Comparison of ENCODE assay signal across 21 cellular contexts in the genomic region with DNA sequence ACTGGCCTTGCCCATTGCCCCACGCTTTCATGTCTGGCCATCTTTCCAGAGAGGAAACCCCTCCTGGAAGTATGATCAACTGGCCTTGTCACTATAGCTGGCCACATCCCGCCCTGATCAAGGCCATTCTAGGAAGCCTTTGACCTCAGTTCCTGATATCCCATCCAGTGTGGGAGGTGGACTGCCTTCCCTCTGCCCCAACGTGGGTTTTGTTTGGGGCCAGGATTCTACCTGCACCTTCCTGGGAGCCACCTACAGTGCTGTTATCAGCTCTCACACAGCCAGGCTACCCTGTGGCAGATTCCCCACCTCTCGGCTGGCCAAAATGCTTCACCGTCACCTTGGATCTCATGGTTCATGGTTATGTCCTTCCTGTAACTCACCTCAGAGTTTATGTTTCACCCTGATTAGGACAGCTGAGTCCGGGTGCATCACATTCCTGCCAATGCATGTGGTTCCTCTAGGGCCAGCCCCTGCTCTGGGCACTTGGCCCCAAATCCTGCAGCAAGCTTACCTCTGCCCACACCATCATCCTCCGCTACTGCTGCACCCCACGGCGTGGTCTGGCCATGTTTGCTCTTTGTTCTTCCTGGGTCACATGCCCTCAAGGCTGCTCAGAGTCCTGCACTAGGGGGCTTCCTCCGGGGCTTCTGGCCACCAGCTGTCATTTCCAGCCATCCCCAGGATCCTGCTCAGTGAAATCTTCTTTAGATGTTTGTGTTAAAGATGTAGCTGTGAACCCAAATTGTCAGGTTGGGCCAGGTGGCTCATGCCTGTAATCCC. TPM values are rescaled to one million over a fixed set of nuclear protein-coding genes. Genes with fewer than 3 reads are reported as not detected.
DNase-seq lines count a peak whose midpoint lies in the region; ATAC-seq, FAIRE-seq and TF ChIP-seq lines count a peak whose summit lies in the region.
"Had no signal": no experiment of that assay in that cellular context is flagged by ENCODE, and none has a peak within 500 bp of the region (broad histone marks: within the 10 kb centered on the region; RNA-seq: fewer than 3 reads in every experiment).

No MANE protein-coding gene starts in this region.

- TF ChIP-seq RAD21 in H1 (IDR thresholded peaks at IDR 0.05 in 1 of 2, conservative IDR thresholded peaks at IDR 0.05 in 1 of 2; ENCODE audit: low read depth in 2 of 2, low read length in 2 of 2) = no peak

- no peak overlapping the region for H2BK120ac ChIP-seq in H1 (replicated peaks; ENCODE audit: low read depth, low read length)

- no peak overlapping the region for H4K5ac ChIP-seq in H1 (ENCODE audit: insufficient read length, low read depth, low read length)

- POLR2A ChIA-PET in H1 (lab: Charles Lee; ENCODE audit: partially characterized antibody) = no interaction called here

- H3K4me2 ChIP-seq in H1 (ENCODE audit: insufficient read depth in 1 of 2, low read depth in 2 of 2, low read length in 2 of 2) = no peak overlapping the region
- H3K4me2 ChIP-seq: BLaER1 treated with 17β-estradiol and CSF1 and Interleukin-3, amounts not matched to agents 10 nM and 100 nM had no signal

- H4K91ac ChIP-seq in H1 (replicated peaks; ENCODE audit: insufficient read length, low read length) = peak overlapping the region; percentile 66

- H2AK5ac ChIP-seq in H1 (ENCODE audit: low read depth, low read length) = no peak overlapping the region

- DNase-seq in cardiac septum (ENCODE audit: low spot score) (peak; percentile 60), right cardiac atrium (no peak), H1 (ENCODE audit: low read depth in 1 of 2, low spot score in 2 of 2) (no peak), testis (peak; percentile 9), hepatic stellate cell (ENCODE audit: low spot score) (no peak), esophagus squamous epithelium (lab: John Stamatoyannopoulos, UW) (no peak), erythroblast (lab: John Stamatoyannopoulos, UW) (no peak)
- DNase-seq: CD4-positive, CD25-positive, alpha-beta regulatory T cell; CD8-positive, alpha-beta memory T cell; COR-L47; DMS 273 treated with DMSO at 0.1 percent for 48 hours; DMS53; DND-41; EL; GOT3; H9 had no signal

- no peaks in the 10 kb centered on the region for H3K79me2 ChIP-seq in H1 (ENCODE audit: control insufficient read depth in 1 of 2, insufficient read depth in 2 of 2, low read length in 2 of 2)

- no peak overlapping the region for H3K56ac ChIP-seq in H1 (replicated peaks; ENCODE audit: insufficient read length, low read depth, low read length)

- H2BK15ac ChIP-seq in H1 (ENCODE audit: low read length) = no peak overlapping the region

- no peak for FAIRE-seq in H1 (lab: Jason Lieb, UNC)
- FAIRE-seq: GM12878, HTR-8/SVneo had no signal

- no peaks in the 10 kb centered on the region for H4K20me1 ChIP-seq in H1 (replicated peaks in 1 of 2; ENCODE audit: control insufficient read depth in 1 of 2, insufficient read depth in 2 of 2, low read length in 2 of 2)
- H4K20me1 ChIP-seq: BLaER1 treated with 17β-estradiol and CSF1 and Interleukin-3, amounts not matched to agents 10 nM and 100 nM had no signal

- 84% methylated on average over 10 of the region's 10 CpGs for WGBS in right cardiac atrium
- 90% methylated on average over 10 of the region's 10 CpGs; no CpG with 5 or more reads in 1 of the 2 experiments for WGBS in H1 (ENCODE audit: extremely low coverage in 1 of 2, insufficient coverage in 1 of 2, insufficient read length in 1 of 2, insufficient replicate concordance in 2 of 2, low coverage in 1 of 2, low lambda C conversion rate in 2 of 2, missing lambda C conversion rate in 1 of 2), 2 experiments
- WGBS in testis, 2 donors = 68 to 86% methylated on average over 7 to 10 of the region's 10 CpGs
- 81 to 84% methylated on average over 8 to 9 of the region's 10 CpGs for WGBS in esophagus squamous epithelium, 2 donors

- TF ChIP-seq POLR2A in H1 (IDR thresholded peaks at IDR 0.05; ENCODE audit: control extremely low read depth in 1 of 2, low read depth in 2 of 2, low read length in 2 of 2) (no peak), testis (IDR thresholded peaks at IDR 0.05) (no peak), esophagus squamous epithelium (IDR thresholded peaks at IDR 0.05) (no peak), erythroblast (IDR thresholded peaks at IDR 0.05; ENCODE audit: low read length) (no peak)

- H3K9me3 ChIP-seq in right cardiac atrium (ENCODE audit: control insufficient read depth, low read length) = no peaks in the 10 kb centered on the region
- no peaks in the 10 kb centered on the region for H3K9me3 ChIP-seq in H1 (ENCODE audit: insufficient read depth in 2 of 2, low read depth in 1 of 2, low read length in 1 of 2)
- no peaks in the 10 kb centered on the region for H3K9me3 ChIP-seq in testis
- no peaks in the 10 kb centered on the region for H3K9me3 ChIP-seq in esophagus squamous epithelium

- H2BK12ac ChIP-seq in H1 (ENCODE audit: low read depth, low read length) = no peak overlapping the region

- no peak overlapping the region for H2BK5ac ChIP-seq in H1 (ENCODE audit: low read depth, low read length)

- no peaks in the 10 kb centered on the region for H3K23me2 ChIP-seq in H1 (ENCODE audit: low read depth, low read length)

- H2AFZ ChIP-seq in H1 (ENCODE audit: low read length) = no peak overlapping the region

- H3K18ac ChIP-seq in H1 (ENCODE audit: extremely low read depth, low read length) = no peak overlapping the region; the same call in 1 of the 2 replicates

- H3K27me3 ChIP-seq in right cardiac atrium (ENCODE audit: control insufficient read depth, insufficient read depth) (no peaks in the 10 kb centered on the region), H1 (replicated peaks in 1 of 4; ENCODE audit: control insufficient read depth in 3 of 4, extremely low read depth in 1 of 4, insufficient read depth in 3 of 4, low read length in 3 of 4) (peaks cover 0 to 3% (median 0%) of the 10 kb centered on the region in 4 experiments; a peak in 1 of 7 replicates), testis (no peaks in the 10 kb centered on the region), esophagus squamous epithelium (no peaks in the 10 kb centered on the region)
- H3K27me3 ChIP-seq: BLaER1 treated with 17β-estradiol and CSF1 and Interleukin-3, amounts not matched to agents 10 nM and 100 nM had no signal

- intact Hi-C loops in cardiac septum (cut with DNase I) = no loop called here
- intact Hi-C loops in right cardiac atrium (cut with DNase I) = no loop called here
- intact Hi-C loops in testis (cut with DNase I; ENCODE audit: low total_unique reads) = no loop called here
- intact Hi-C loops in esophagus squamous epithelium (cut with DNase I) = no loop called here

- no peak overlapping the region for H3K4ac ChIP-seq in H1 (replicated peaks; ENCODE audit: insufficient read length, low read depth, low read length)

- H3K36me3 ChIP-seq in H1 (ENCODE audit: control insufficient read depth in 2 of 4, insufficient read depth in 4 of 4, low read length in 3 of 4) (no peaks in the 10 kb centered on the region), testis (ENCODE audit: low read depth, missing control alignments) (no peaks in the 10 kb centered on the region), esophagus squamous epithelium (no peaks in the 10 kb centered on the region)
- H3K36me3 ChIP-seq: BLaER1 treated with 17β-estradiol and CSF1 and Interleukin-3, amounts not matched to agents 10 nM and 100 nM had no signal

- no peak overlapping the region for H3K23ac ChIP-seq in H1 (ENCODE audit: insufficient read length)

- TF ChIP-seq CTCF in H1 (IDR thresholded peaks at IDR 0.05; ENCODE audit: control extremely low read depth in 1 of 3, insufficient read depth in 1 of 3, low read depth in 1 of 3, low read length in 3 of 3) (no peak), testis (IDR thresholded peaks at IDR 0.05) (no peak), esophagus squamous epithelium (IDR thresholded peaks at IDR 0.05) (no peak)

- H3K4me3 ChIP-seq in right cardiac atrium (ENCODE audit: low read length) (no peak overlapping the region), H1 (ENCODE audit: extremely low read depth in 1 of 4, insufficient read depth in 2 of 4, low read depth in 3 of 4, low read length in 4 of 4) (no peak overlapping the region), testis (no peak overlapping the region), esophagus squamous epithelium (no peak overlapping the region)
- H3K4me3 ChIP-seq: BLaER1 treated with 17β-estradiol and CSF1 and Interleukin-3, amounts not matched to agents 10 nM and 100 nM; GM12878 had no signal

- no peaks in the 10 kb centered on the region for H3K79me1 ChIP-seq in H1 (ENCODE audit: low read depth, low read length)

- no peak overlapping the region; the same call in 1 of the 2 replicates for H4K8ac ChIP-seq in H1 (ENCODE audit: extremely low read depth, insufficient read depth, low read length)

- H3K4me1 ChIP-seq in right cardiac atrium (ENCODE audit: control insufficient read depth, insufficient read depth, low read length) (no peaks in the 10 kb centered on the region), H1 (replicated peaks in 1 of 4; ENCODE audit: control insufficient read depth in 3 of 4, insufficient read depth in 4 of 4, low read length in 3 of 4) (peaks cover 0 to 7% (median 4%) of the 10 kb centered on the region in 4 experiments; a peak in 3 of 7 replicates), testis (no peaks in the 10 kb centered on the region), esophagus squamous epithelium (peaks cover 0 to 7% (median 0%) of the 10 kb centered on the region in 3 donors)
- H3K4me1 ChIP-seq: BLaER1 treated with 17β-estradiol and CSF1 and Interleukin-3, amounts not matched to agents 10 nM and 100 nM had no signal

- H2BK20ac ChIP-seq in H1 (ENCODE audit: low read length) = no peak overlapping the region

- no peak overlapping the region for H3K14ac ChIP-seq in H1 (ENCODE audit: insufficient read length)

- no peak for ATAC-seq in right cardiac atrium
- ATAC-seq: GM12878 had no signal

- H3K9ac ChIP-seq in H1 (replicated peaks in 1 of 4; ENCODE audit: extremely low read depth in 1 of 4, low read depth in 3 of 4, low read length in 3 of 4) = no peak overlapping the region
- H3K9ac ChIP-seq: BLaER1 treated with 17β-estradiol and CSF1 and Interleukin-3, amounts not matched to agents 10 nM and 100 nM had no signal

- H3K27ac ChIP-seq in right cardiac atrium (ENCODE audit: low read length) (no peak overlapping the region), H1 (ENCODE audit: low read depth, low read length) (no peak overlapping the region), testis (no peak overlapping the region), esophagus squamous epithelium (no peak overlapping the region)
- H3K27ac ChIP-seq: BLaER1 treated with 17β-estradiol and CSF1 and Interleukin-3, amounts not matched to agents 10 nM and 100 nM had no signal

- no peak for TF ChIP-seq EP300 in H1 (IDR thresholded peaks at IDR 0.05; ENCODE audit: borderline replicate concordance in 1 of 2, low read depth in 2 of 2, low read length in 2 of 2)

- CTCF ChIA-PET in H1 (lab: Charles Lee; ENCODE audit: partially characterized antibody) = interaction anchor here (1.0 kb wide), 1 partner anchor 23 kb away, joined by 3 read pairs; no protein-coding TSS in a partner anchor

RNA-seq across cellular contexts. Expression of a gene that starts 24.2 kb away (rescaled TPM):
- total RNA-seq in cardiac septum (9.9 TPM), right cardiac atrium (10 to 100 TPM; 37.2 to 51.6 (median 38.3) TPM), testis (1 to 10 TPM; 4.5 to 7.2 TPM), esophagus squamous epithelium (10 to 100 TPM in 1 of 4 donors, 1 to 10 TPM in 3; 1.3 to 14.3 (median 6.8) TPM)
- polyA plus RNA-seq in right cardiac atrium (24.9 TPM), H1 (2011; rRNA removed) (3.7 and 4.9 TPM in 2 replicates), testis (ENCODE audit: insufficient read depth, low read depth, low replicate concordance) (7.0 TPM)
- total RNA-seq in H1 (2021; fragmentation: NEBNext Ultra II Directional; extraction: Animal tissue kit (Norgen Biotek cat#: 25700)) = 6.4 and 7.2 TPM in 2 replicates
- polyA plus RNA-seq in H1 (2011; cell fraction: cytosol; rRNA removed) = 3.9 TPM
- 4.7 TPM for polyA plus RNA-seq in H1 (2011; cell fraction: nucleus; rRNA removed)
- 3.4 to 4.7 TPM (median 4.2 TPM) in 4 replicates for polyA plus RNA-seq in H1 (2012, experiment 1 of 2)
- polyA plus RNA-seq in H1 (2012, experiment 2 of 2) = 1.5 TPM
- polyA plus RNA-seq in H1 (2013, experiment 1 of 2) = 5.7 TPM
- polyA plus RNA-seq in H1 (2013, experiment 2 of 2) = 6.4 TPM
- 9.5 and 11.0 TPM in 2 replicates for polyA minus RNA-seq in H1 (2011; rRNA and poly(A)+ RNA removed)
- 4.0 TPM for polyA minus RNA-seq in H1 (2011; cell fraction: cytosol; rRNA and poly(A)+ RNA removed)
- 8.7 TPM for polyA minus RNA-seq in H1 (2011; cell fraction: nucleus; rRNA and poly(A)+ RNA removed)
- total RNA-seq: B cell; CD4-positive, CD25-positive, alpha-beta regulatory T cell; G401 had no signal
- polyA plus RNA-seq: CD8-positive, alpha-beta memory T cell had no signal

Comparison
In these comparisons a context has a peak if more than half of its experiments do, and no peak if none do; other contexts are left out.
1. DNase-seq: peak in cardiac septum (single experiment) and testis (single experiment); none in right cardiac atrium (0 of 3), H1 (0 of 2), hepatic stellate cell (single experiment), esophagus squamous epithelium (single experiment) and erythroblast (0 of 2).